ENCODE assay signal across 1 cellular context in genomic region chr6:30829639-30830250, GRCh38.
TF ChIP-seq lines count a peak whose summit lies in the region.

No MANE protein-coding gene starts in this region.

TF ChIP-seq in liver, 16 proteins besides CTCF, POLR2A, EP300 and RAD21 (continued from another document):
- TF ChIP-seq REST (IDR thresholded peaks at IDR 0.05) (no peak), HNF4A (conservative IDR thresholded peaks at IDR 0.05) (no peak)
